14 cellular contexts compared by ENCODE assay signal in the genomic region with DNA sequence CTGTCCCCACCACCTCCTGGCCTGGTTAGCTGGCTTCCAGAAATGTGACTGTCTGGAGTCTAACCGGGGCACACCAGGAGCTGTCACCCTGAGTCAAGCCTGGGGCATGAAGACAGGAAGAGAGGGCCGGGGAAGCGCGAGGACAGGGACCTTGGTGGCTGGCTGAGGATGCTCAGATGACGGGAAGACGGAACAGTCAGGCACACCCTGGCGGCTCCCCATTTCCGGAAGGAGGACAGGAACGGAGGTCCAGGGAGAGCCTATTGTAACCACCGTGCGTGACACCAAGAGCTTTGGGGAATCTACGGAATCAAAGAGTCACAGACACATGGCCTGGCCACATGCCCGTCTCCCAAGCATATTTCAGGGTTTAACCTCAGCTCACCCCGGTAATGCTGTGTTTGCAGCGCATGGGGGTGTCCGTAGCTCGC. TPM values are rescaled to one million over a fixed set of nuclear protein-coding genes. Genes with fewer than 3 reads are reported as not detected.
DNase-seq lines count a peak whose midpoint lies in the region; ATAC-seq, FAIRE-seq and TF ChIP-seq lines count a peak whose summit lies in the region.
"Had no signal": no experiment of that assay in that cellular context is flagged by ENCODE, and none has a peak within 500 bp of the region (broad histone marks: within the 10 kb centered on the region; RNA-seq: fewer than 3 reads in every experiment).

No MANE protein-coding gene starts in this region.

- H3K27me3 ChIP-seq in H1 (replicated peaks in 1 of 4; ENCODE audit: control insufficient read depth in 3 of 4, extremely low read depth in 1 of 4, insufficient read depth in 3 of 4, low read length in 3 of 4): no peaks in the 10 kb centered on the region
- H3K27me3 ChIP-seq in neural progenitor cell: no peaks in the 10 kb centered on the region
- H3K27me3 ChIP-seq: suprapubic skin had no signal

- peaks cover 7% of the 10 kb centered on the region for H3K36me3 Mint-ChIP-seq in neural progenitor cell

- H4K20me1 ChIP-seq in H1 (replicated peaks in 1 of 2; ENCODE audit: control insufficient read depth in 1 of 2, insufficient read depth in 2 of 2, low read length in 2 of 2): peaks cover 0 to 12% of the 10 kb centered on the region in 2 experiments
- H4K20me1 ChIP-seq in neural progenitor cell (ENCODE audit: low read depth): peaks cover 94% of the 10 kb centered on the region

- H3K23me2 ChIP-seq in H1 (ENCODE audit: low read depth, low read length): no peaks in the 10 kb centered on the region; the same call in 1 of the 2 replicates

- H3K18ac ChIP-seq in H1 (ENCODE audit: extremely low read depth, low read length): no peak overlapping the region

- no peak overlapping the region for H3K23ac ChIP-seq in H1 (ENCODE audit: insufficient read length)

- no peak overlapping the region for H2BK5ac ChIP-seq in H1 (ENCODE audit: low read depth, low read length)

- H2BK12ac ChIP-seq in H1 (ENCODE audit: low read depth, low read length): peak overlapping the region; percentile 39; the same call in 1 of the 2 replicates

- 92% methylated on average over 16 of the region's 17 CpGs; no CpG with 5 or more reads in 1 of the 2 experiments for WGBS in H1 (ENCODE audit: extremely low coverage in 1 of 2, insufficient coverage in 1 of 2, insufficient read length in 1 of 2, insufficient replicate concordance in 2 of 2, low coverage in 1 of 2, low lambda C conversion rate in 2 of 2, missing lambda C conversion rate in 1 of 2), 2 experiments

- H2BK20ac ChIP-seq in H1 (ENCODE audit: low read length): 0 out of 2 replicates have a peak overlapping the region, but pooled peaks have one; percentile 61

- H4K8ac ChIP-seq in H1 (ENCODE audit: extremely low read depth, insufficient read depth, low read length): no peak overlapping the region

- no peak for FAIRE-seq in H1 (lab: Jason Lieb, UNC)
- FAIRE-seq: endometrium had no signal

- H2AK5ac ChIP-seq in H1 (ENCODE audit: low read depth, low read length): no peak overlapping the region

- no peak for TF ChIP-seq EP300 in H1 (IDR thresholded peaks at IDR 0.05; ENCODE audit: borderline replicate concordance in 1 of 2, low read depth in 2 of 2, low read length in 2 of 2)

- no peak for TF ChIP-seq RAD21 in H1 (IDR thresholded peaks at IDR 0.05 in 1 of 2, conservative IDR thresholded peaks at IDR 0.05 in 1 of 2; ENCODE audit: low read depth in 2 of 2, low read length in 2 of 2)

- H3K27me3 Mint-ChIP-seq in neural progenitor cell (ENCODE audit: insufficient read depth, low read depth): peaks cover 5% of the 10 kb centered on the region

- TF ChIP-seq CTCF in H1 (IDR thresholded peaks at IDR 0.05; ENCODE audit: control extremely low read depth in 1 of 3, insufficient read depth in 1 of 3, low read depth in 1 of 3, low read length in 3 of 3) (no peak), neural progenitor cell (IDR thresholded peaks at IDR 0.05) (no peak)

- no peak overlapping the region for H4K91ac ChIP-seq in H1 (replicated peaks; ENCODE audit: insufficient read length, low read length)

- H3K27ac Mint-ChIP-seq in neural progenitor cell: no peak overlapping the region

- no peak for TF ChIP-seq POLR2A in H1 (IDR thresholded peaks at IDR 0.05; ENCODE audit: control extremely low read depth in 1 of 2, low read depth in 2 of 2, low read length in 2 of 2)

- H3K56ac ChIP-seq in H1 (replicated peaks; ENCODE audit: insufficient read length, low read depth, low read length): no peak overlapping the region

- H3K9me3 ChIP-seq in H1 (ENCODE audit: insufficient read depth in 2 of 2, low read depth in 1 of 2, low read length in 1 of 2) (no peaks in the 10 kb centered on the region), neural progenitor cell (ENCODE audit: low read depth) (no peaks in the 10 kb centered on the region)
- H3K9me3 ChIP-seq: suprapubic skin had no signal

- no peaks in the 10 kb centered on the region for H3K9me3 Mint-ChIP-seq in neural progenitor cell

- H3K79me2 ChIP-seq in H1 (ENCODE audit: control insufficient read depth in 1 of 2, insufficient read depth in 2 of 2, low read length in 2 of 2) (no peaks in the 10 kb centered on the region; a peak in 1 of 4 replicates), neural progenitor cell (ENCODE audit: low read depth) (peaks cover 29% of the 10 kb centered on the region)
- H3K79me2 ChIP-seq: parathyroid adenoma had no signal

- H3K36me3 ChIP-seq in H1 (ENCODE audit: control insufficient read depth in 2 of 4, insufficient read depth in 4 of 4, low read length in 3 of 4) (no peaks in the 10 kb centered on the region; a peak in 1 of 8 replicates), neural progenitor cell (no peaks in the 10 kb centered on the region)
- H3K36me3 ChIP-seq: suprapubic skin had no signal

- H3K4ac ChIP-seq in H1 (replicated peaks; ENCODE audit: insufficient read length, low read depth, low read length): peak overlapping the region; percentile 30

- no peak overlapping the region for H2BK120ac ChIP-seq in H1 (replicated peaks; ENCODE audit: low read depth, low read length)

- no peak overlapping the region for H3K4me3 Mint-ChIP-seq in neural progenitor cell

- H3F3A ChIP-seq in neural progenitor cell (ENCODE audit: low read depth): peaks cover 22% of the 10 kb centered on the region

- CTCF ChIA-PET in H1 (lab: Charles Lee; ENCODE audit: partially characterized antibody): interaction anchor here (0.8 to 1.5 kb wide), 3 partner anchors 38 to 54 kb away, joined by 3 to 5 read pairs (median 4); no protein-coding TSS in a partner anchor

- ATAC-seq in HG03108 (IDR thresholded peaks at IDR 0.05; ENCODE audit: unreplicated experiment) (no peak), GM21723 (IDR thresholded peaks at IDR 0.05; ENCODE audit: unreplicated experiment) (no peak)

- H3K4me2 ChIP-seq in H1 (ENCODE audit: insufficient read depth in 1 of 2, low read depth in 2 of 2, low read length in 2 of 2) (no peak overlapping the region), neural progenitor cell (no peak overlapping the region)

- peak; percentile 29 for DNase-seq in NK-92 treated with Interleukin-12 subunit alpha and Interleukin-12 subunit beta, amount 100 ng/mL, for 24 hours (lab: John Stamatoyannopoulos, UW)
- DNase-seq in NK-92 (lab: John Stamatoyannopoulos, UW; ENCODE audit: unreplicated experiment) (no peak), H1 (ENCODE audit: low read depth in 1 of 2, low spot score in 2 of 2) (no peak), neural progenitor cell (ENCODE audit: low spot score) (no peak)
- DNase-seq in activated CD8-positive, alpha-beta memory T cell treated with anti-CD3 and anti-CD28 coated beads for 24 hours: peak; percentile 81
- peak; percentile 4 for DNase-seq in stimulated activated naive CD4-positive, alpha-beta T cell treated with Interleukin-2 at 50 U/mL for 16 hours (lab: John Stamatoyannopoulos, UW)
- DNase-seq: DMS79 treated with DMSO at 0.1 percent for 48 hours, SHP77 treated with DMSO at 0.1 percent for 48 hours had no signal

- H4K5ac ChIP-seq in H1 (ENCODE audit: insufficient read length, low read depth, low read length): no peak overlapping the region

- H3K14ac ChIP-seq in H1 (ENCODE audit: insufficient read length): no peak overlapping the region

- POLR2A ChIA-PET in H1 (lab: Charles Lee; ENCODE audit: partially characterized antibody): no interaction called here

- H2AFZ ChIP-seq in H1 (ENCODE audit: low read length): no peak overlapping the region
- H2AFZ ChIP-seq in neural progenitor cell (replicated peaks): no peak overlapping the region
- H2AFZ ChIP-seq: parathyroid adenoma had no signal

- H3K79me1 ChIP-seq in H1 (ENCODE audit: low read depth, low read length): 0 out of 2 replicates have a peak, but pooled peaks cover 4% of the 10 kb centered on the region

- H3K4me1 ChIP-seq in H1 (replicated peaks in 1 of 4; ENCODE audit: control insufficient read depth in 3 of 4, insufficient read depth in 4 of 4, low read length in 3 of 4) (peaks cover 0 to 18% (median 6%) of the 10 kb centered on the region in 4 experiments; a peak in 6 of 7 replicates), neural progenitor cell (peaks cover 26% of the 10 kb centered on the region)
- H3K4me1 ChIP-seq: parathyroid adenoma had no signal

- H2BK15ac ChIP-seq in H1 (ENCODE audit: low read length): peak overlapping the region; percentile 88; the same call in 1 of the 2 replicates

- H3K4me3 ChIP-seq in H1 (ENCODE audit: extremely low read depth in 1 of 4, insufficient read depth in 2 of 4, low read depth in 3 of 4, low read length in 4 of 4) (no peak overlapping the region), neural progenitor cell (no peak overlapping the region)
- H3K4me3 ChIP-seq: suprapubic skin had no signal

- no peak overlapping the region for H3K27ac ChIP-seq in H1 (ENCODE audit: low read depth, low read length)
- H3K27ac ChIP-seq in neural progenitor cell: no peak overlapping the region
- H3K27ac ChIP-seq: parathyroid adenoma, suprapubic skin had no signal

- peaks cover 87% of the 10 kb centered on the region for H3K4me1 Mint-ChIP-seq in neural progenitor cell

- H3K9ac ChIP-seq in H1 (replicated peaks in 1 of 4; ENCODE audit: extremely low read depth in 1 of 4, low read depth in 3 of 4, low read length in 3 of 4) (no peak overlapping the region), neural progenitor cell (no peak overlapping the region)
- H3K9ac ChIP-seq: parathyroid adenoma had no signal

TF ChIP-seq in H1, 55 proteins besides CTCF, POLR2A, EP300 and RAD21 (continues in another document):
- TF ChIP-seq EZH2 (IDR thresholded peaks at IDR 0.05; ENCODE audit: low read depth, low read length, severe bottlenecking) (no peak), ZNF274 (IDR thresholded peaks at IDR 0.05; ENCODE audit: borderline replicate concordance, extremely low read depth, low read length) (no peak), SAP30 (IDR thresholded peaks at IDR 0.05; ENCODE audit: insufficient read depth, insufficient replicate concordance, low read length) (no peak), RXRA (IDR thresholded peaks at IDR 0.05; ENCODE audit: insufficient read depth, low read depth, low read length) (no peak), CBX5 (IDR thresholded peaks at IDR 0.05; ENCODE audit: low read depth, low read length) (no peak), MAFK (IDR thresholded peaks at IDR 0.05; ENCODE audit: low read depth, low read length) (no peak)

RNA-seq across cellular contexts. Expression of a gene that starts 51.7 kb away (rescaled TPM):
- total RNA-seq in H1 (2021; fragmentation: NEBNext Ultra II Directional; extraction: Animal tissue kit (Norgen Biotek cat#: 25700)): 3.6 and 3.9 TPM in 2 replicates
- 4.1 and 5.9 TPM in 2 replicates for polyA plus RNA-seq in H1 (2011; rRNA removed)
- 2.3 TPM for polyA plus RNA-seq in H1 (2011; cell fraction: cytosol; rRNA removed)
- 7.3 TPM for polyA plus RNA-seq in H1 (2011; cell fraction: nucleus; rRNA removed)
- 5.5 to 10.2 TPM (median 7.5 TPM) in 4 replicates for polyA plus RNA-seq in H1 (2012, experiment 1 of 2)
- polyA plus RNA-seq in H1 (2012, experiment 2 of 2): 3.6 TPM
- 2.6 TPM for polyA plus RNA-seq in H1 (2013, experiment 1 of 2)
- polyA plus RNA-seq in H1 (2013, experiment 2 of 2): 2.0 TPM
- polyA minus RNA-seq in H1 (2011; rRNA and poly(A)+ RNA removed): 6.8 and 8.4 TPM in 2 replicates
- 10.9 TPM for polyA minus RNA-seq in H1 (2011; cell fraction: cytosol; rRNA and poly(A)+ RNA removed)
- 13.8 TPM for polyA minus RNA-seq in H1 (2011; cell fraction: nucleus; rRNA and poly(A)+ RNA removed)
- total RNA-seq in neural progenitor cell (ENCODE audit: low replicate concordance): 15.3 and 39.9 TPM in 2 replicates
- total RNA-seq: lung microvascular endothelial cell had no signal

Comparison
In these comparisons a context has a peak if more than half of its experiments do, and no peak if none do; other contexts are left out.
1. DNase-seq: peak in NK-92 treated with Interleukin-12 subunit alpha and Interleukin-12 subunit beta, amount 100 ng/mL, for 24 hours (single experiment), activated CD8-positive, alpha-beta memory T cell treated with anti-CD3 and anti-CD28 coated beads for 24 hours (single experiment) and stimulated activated naive CD4-positive, alpha-beta T cell treated with Interleukin-2 at 50 U/mL for 16 hours (single experiment); none in NK-92 (single experiment), H1 (0 of 2) and neural progenitor cell (single experiment).